Comparison of ENCODE assay signal across 16 cellular contexts in genomic region chr17:1607971-1608320, GRCh38. TPM values are rescaled to one million over a fixed set of nuclear protein-coding genes. Genes with fewer than 3 reads are reported as not detected.
DNase-seq lines count a peak whose midpoint lies in the region; ATAC-seq, FAIRE-seq and TF ChIP-seq lines count a peak whose summit lies in the region.
"Had no signal": no experiment of that assay in that cellular context is flagged by ENCODE, and none has a peak within 500 bp of the region (broad histone marks: within the 10 kb centered on the region; RNA-seq: fewer than 3 reads in every experiment).

No MANE protein-coding gene starts in this region.

- intact Hi-C loops in GM12878 (cut with micrococcal nuclease; ENCODE audit: unreplicated experiment): loop anchor here (2.0 kb wide), 1 partner anchor 19 kb away; no protein-coding TSS in a partner anchor

- H3K27me3 ChIP-seq in BLaER1 (no peaks in the 10 kb centered on the region), GM12878 (replicated peaks in 1 of 2; ENCODE audit: control insufficient read depth in 2 of 2, insufficient read depth in 2 of 2, low read length in 1 of 2) (no peaks in the 10 kb centered on the region), osteoblast (ENCODE audit: insufficient read depth, low read length) (no peaks in the 10 kb centered on the region)
- H3K27me3 ChIP-seq: breast epithelium, ovary, SJSA1 had no signal

- no peak overlapping the region for H3K27ac ChIP-seq in BLaER1
- peak overlapping the region; percentile 85 for H3K27ac ChIP-seq in GM12878 (ENCODE audit: control insufficient read depth, insufficient read depth)
- no peak overlapping the region for H3K27ac ChIP-seq in osteoblast (ENCODE audit: low read depth, low read length)
- H3K27ac ChIP-seq: ovary, SJSA1 had no signal

- no peak for TF ChIP-seq POLR2A in GM12878 (IDR thresholded peaks at IDR 0.05; ENCODE audit: low read depth, low read length)

- TF ChIP-seq RAD21 in GM12878 (IDR thresholded peaks at IDR 0.05; ENCODE audit: insufficient read depth, low read depth, low read length): no peak

- BruUV-seq in GM12878 (replicated peaks; lab: Mats Ljungman, UMichigan): TSS peak; percentile 82

- in situ Hi-C loops in GM12878 (cut with MboI): no loop called here

- CTCF ChIA-PET in GM12878 (lab: Yijun Ruan, JAX): interaction anchor here (0.8 to 4.5 kb wide), 15 partner anchors 10 to 75 kb away, joined by 3 to 37 read pairs (median 4); partner anchors contain the start of genes RILP and SLC43A2

- no peaks in the 10 kb centered on the region for H3K79me2 ChIP-seq in GM12878 (ENCODE audit: control insufficient read depth, insufficient read depth, low read length)
- H3K79me2 ChIP-seq in osteoblast (ENCODE audit: insufficient read depth, low read length): no peaks in the 10 kb centered on the region

- SMC1A ChIA-PET in GM12878 (lab: Charles Lee; ENCODE audit: uncharacterized antibody, unreplicated experiment): interaction anchor here (0.7 to 5.0 kb wide), 17 partner anchors 8 to 395 kb away, joined by 3 to 34 read pairs (median 4); partner anchors contain the start of genes INPP5K and SLC43A2

- DNase-seq in GM20000 (ENCODE audit: low spot score): peak; percentile 12
- DNase-seq in GM12878 (ENCODE audit: low read depth, low spot score): no peak
- peak; percentile 17 for DNase-seq in osteoblast (ENCODE audit: insufficient read length, low spot score, missing footprints)
- DNase-seq in NCI-H82 (lab: John Stamatoyannopoulos, UW): no peak
- DNase-seq: CD4-positive, alpha-beta T cell; HFFc6; KG1; NCI-H1694 treated with DMSO at 0.1 percent for 48 hours; NCI-H69; ovary had no signal

- POLR2A ChIA-PET in GM12878 (lab: Charles Lee): interaction anchor here (0.5 to 3.7 kb wide), 19 partner anchors 10 to 883 kb away, joined by 3 to 56 read pairs (median 3); partner anchors contain the start of genes PITPNA, RILP and SLC43A2

- H3K9ac ChIP-seq in BLaER1 (0 out of 2 replicates have a peak overlapping the region, but pooled peaks have one; percentile 12), GM12878 (ENCODE audit: control insufficient read depth, insufficient read depth, low read length) (no peak overlapping the region)

- TF ChIP-seq CTCF in GM20000 (IDR thresholded peaks at IDR 0.05; ENCODE audit: extremely low read depth, missing control alignments) (no peak), GM12878 (IDR thresholded peaks at IDR 0.05 in 2 of 3, conservative IDR thresholded peaks at IDR 0.05 in 1 of 3; ENCODE audit: control insufficient read depth in 2 of 3, extremely low read depth in 1 of 3, insufficient read depth in 1 of 3, low read depth in 3 of 3, low read length in 3 of 3) (no peak), osteoblast (IDR thresholded peaks at IDR 0.05; ENCODE audit: extremely low read depth, low read depth, low read length) (no peak)

- H3K4me1 ChIP-seq in BLaER1 (peaks cover 51% of the 10 kb centered on the region), GM12878 (ENCODE audit: control insufficient read depth, insufficient read depth, low read length) (peaks cover 32% of the 10 kb centered on the region), osteoblast (ENCODE audit: insufficient read depth, low read length) (peaks cover 7% of the 10 kb centered on the region)
- H3K4me1 ChIP-seq: breast epithelium, SJSA1 had no signal

- FAIRE-seq in GM12878 (lab: Jason Lieb, UNC): no peak

- peak overlapping the region; percentile 85 for H3K4me2 ChIP-seq in BLaER1
- peak overlapping the region; percentile 88 for H3K4me2 ChIP-seq in GM12878 (ENCODE audit: control insufficient read depth, insufficient read depth)
- no peak overlapping the region for H3K4me2 ChIP-seq in osteoblast (ENCODE audit: insufficient read depth, low read length)

- H3K9me3 ChIP-seq in BLaER1: no peaks in the 10 kb centered on the region
- H3K9me3 ChIP-seq in GM12878 (replicated peaks; ENCODE audit: control insufficient read depth, insufficient read depth, low read length): no peaks in the 10 kb centered on the region
- H3K9me3 ChIP-seq in osteoblast (ENCODE audit: low read depth, low read length): no peaks in the 10 kb centered on the region
- H3K9me3 ChIP-seq: breast epithelium, ovary, SJSA1 had no signal

- no peak for TF ChIP-seq EP300 in GM12878 (IDR thresholded peaks at IDR 0.05; ENCODE audit: borderline replicate concordance in 1 of 2, control insufficient read depth in 1 of 2, low read depth in 2 of 2, low read length in 2 of 2)

- WGBS in GM12878 (ENCODE audit: insufficient coverage, insufficient replicate concordance, low lambda C conversion rate, missing lambda C conversion rate): 26% methylated on average over 5 of the region's 5 CpGs

- H3K4me3 ChIP-seq in BLaER1: no peak overlapping the region
- no peak overlapping the region for H3K4me3 ChIP-seq in GM12878
- H3K4me3 ChIP-seq in osteoblast (ENCODE audit: insufficient read depth, low read length): no peak overlapping the region
- H3K4me3 ChIP-seq: breast epithelium, ovary, SJSA1 had no signal

- peaks cover 7% of the 10 kb centered on the region; the same call in 1 of the 2 replicates for H3K36me3 ChIP-seq in BLaER1
- no peaks in the 10 kb centered on the region for H3K36me3 ChIP-seq in GM12878 (ENCODE audit: control insufficient read depth in 2 of 2, insufficient read depth in 2 of 2, low read length in 1 of 2)
- peaks cover 7% of the 10 kb centered on the region for H3K36me3 ChIP-seq in osteoblast (ENCODE audit: insufficient read depth, low read length)
- H3K36me3 ChIP-seq: breast epithelium, ovary, SJSA1 had no signal

- RAD21 ChIA-PET in GM12878 (lab: Charles Lee; ENCODE audit: unreplicated experiment): interaction anchor here (0.7 to 6.8 kb wide), 10 partner anchors 15 to 343 kb away, joined by 3 to 86 read pairs (median 4); partner anchors contain the start of genes PITPNA, RILP and SLC43A2

- H4K20me1 ChIP-seq in BLaER1: no peaks in the 10 kb centered on the region
- H4K20me1 ChIP-seq in GM12878 (ENCODE audit: control insufficient read depth, insufficient read depth): no peaks in the 10 kb centered on the region
- H4K20me1 ChIP-seq in osteoblast (ENCODE audit: insufficient read depth, low read length): no peaks in the 10 kb centered on the region

- peak overlapping the region; percentile 75 for H2AFZ ChIP-seq in GM12878 (ENCODE audit: control insufficient read depth, low read depth, low read length)
- no peak overlapping the region for H2AFZ ChIP-seq in osteoblast (ENCODE audit: low read length)

- ATAC-seq in GM12878 (peak; percentile 10), GM21515 (IDR thresholded peaks at IDR 0.05; ENCODE audit: unreplicated experiment) (no peak), HG03039 (IDR thresholded peaks at IDR 0.05; ENCODE audit: unreplicated experiment) (no peak), HG03457 (IDR thresholded peaks at IDR 0.05; ENCODE audit: unreplicated experiment) (no peak)

RNA-seq across cellular contexts. Expression of gene SLC43A2, which starts 20.7 kb away (rescaled TPM):
- 26.0 and 27.2 TPM in 2 replicates for total RNA-seq in GM12878 (2013; cell fraction: nucleolus; rRNA removed)
- total RNA-seq in GM12878 (2014; rRNA removed) (9.4 and 11.6 TPM in 2 replicates), GM12878 (2014; rRNA removed; fragmentation: Illumina TruSeq; extraction: Trizol) (3.5 and 4.7 TPM in 2 replicates), GM12878 (2021) (14.0 and 14.1 TPM in 2 replicates), osteoblast (4.4 and 5.4 TPM in 2 replicates)
- 1.0 TPM for polyA plus RNA-seq in GM12878 (2011; ENCODE audit: low read depth)
- polyA plus RNA-seq in GM12878 (2011; rRNA removed) (1.7 and 2.9 TPM in 2 replicates), GM12878 (2014; fragmentation: Illumina TruSeq; extraction: Trizol) (1.6 and 3.9 TPM in 2 replicates), GM12878 (2014; fragmentation: Nextera tagmentation; extraction: Ambion mirVana) (under 1 TPM; 0.03 to 0.13 TPM), GM12878 (2014; rRNA removed) (12.3 and 12.6 TPM in 2 replicates), GM12878 (2016; fragmentation: Nextera tagmentation; extraction: Ambion mirVana) (1 to 10 TPM; 6.7 to 7.4 TPM)
- 4.9 and 6.0 TPM in 2 replicates for polyA plus RNA-seq in GM12878 (2011; cell fraction: cytosol; rRNA removed)
- polyA plus RNA-seq in GM12878 (2011; cell fraction: nucleus; rRNA removed): 4.3 and 4.8 TPM in 2 replicates
- polyA plus RNA-seq in GM12878 (2012): 3.8 and 3.9 TPM in 2 replicates
- polyA minus RNA-seq in GM12878 (2011; rRNA and poly(A)+ RNA removed): 4.2 and 8.9 TPM in 2 replicates
- polyA minus RNA-seq in GM12878 (2011; cell fraction: cytosol; rRNA and poly(A)+ RNA removed): 2.5 and 6.4 TPM in 2 replicates
- polyA minus RNA-seq in GM12878 (2011; cell fraction: nucleus; rRNA and poly(A)+ RNA removed): 3.9 and 6.9 TPM in 2 replicates

RNA-seq across cellular contexts. Expression of gene SCARF1, which starts 37.6 kb away (rescaled TPM):
- total RNA-seq in GM12878 (2013; cell fraction: nucleolus; rRNA removed): 3.1 and 5.3 TPM in 2 replicates
- total RNA-seq in GM12878 (2014; rRNA removed): 0.73 and 1.1 TPM in 2 replicates
- 0.40 and 0.51 TPM in 2 replicates for total RNA-seq in GM12878 (2014; rRNA removed; fragmentation: Illumina TruSeq; extraction: Trizol)
- total RNA-seq in GM12878 (2021): 1.4 and 1.7 TPM in 2 replicates
- 0.16 TPM for polyA plus RNA-seq in GM12878 (2011; ENCODE audit: low read depth)
- polyA plus RNA-seq in GM12878 (2011; rRNA removed): 0.27 and 0.45 TPM in 2 replicates
- polyA plus RNA-seq in GM12878 (2011; cell fraction: cytosol; rRNA removed): 0.67 and 0.87 TPM in 2 replicates
- 2.6 and 3.5 TPM in 2 replicates for polyA plus RNA-seq in GM12878 (2011; cell fraction: nucleus; rRNA removed)
- 0.84 TPM in 2 replicates for polyA plus RNA-seq in GM12878 (2012)
- 0.26 TPM in 1 of 2 replicates, not detected in the other for polyA plus RNA-seq in GM12878 (2014; fragmentation: Illumina TruSeq; extraction: Trizol)
- under 1 TPM; 0.10 to 0.15 TPM for polyA plus RNA-seq in GM12878 (2014; fragmentation: Nextera tagmentation; extraction: Ambion mirVana)
- polyA plus RNA-seq in GM12878 (2014; rRNA removed): 1.0 and 1.9 TPM in 2 replicates
- under 1 TPM; 0.33 to 0.54 TPM for polyA plus RNA-seq in GM12878 (2016; fragmentation: Nextera tagmentation; extraction: Ambion mirVana)
- 0.15 and 0.52 TPM in 2 replicates for polyA minus RNA-seq in GM12878 (2011; rRNA and poly(A)+ RNA removed)
- 0.31 and 0.53 TPM in 2 replicates for polyA minus RNA-seq in GM12878 (2011; cell fraction: cytosol; rRNA and poly(A)+ RNA removed)
- 0.77 and 0.85 TPM in 2 replicates for polyA minus RNA-seq in GM12878 (2011; cell fraction: nucleus; rRNA and poly(A)+ RNA removed)
- total RNA-seq in osteoblast: 0.88 and 1.4 TPM in 2 replicates

RNA-seq across cellular contexts. Expression of gene RILP, which starts 41.7 kb away (rescaled TPM):
- total RNA-seq in GM12878 (2013; cell fraction: nucleolus; rRNA removed): 2.9 and 5.4 TPM in 2 replicates
- total RNA-seq in GM12878 (2014; rRNA removed): 5.3 and 6.0 TPM in 2 replicates
- 2.4 and 3.3 TPM in 2 replicates for total RNA-seq in GM12878 (2014; rRNA removed; fragmentation: Illumina TruSeq; extraction: Trizol)
- total RNA-seq in GM12878 (2021): 3.5 and 4.2 TPM in 2 replicates
- polyA plus RNA-seq in GM12878 (2011; ENCODE audit: low read depth): 0.72 TPM
- polyA plus RNA-seq in GM12878 (2011; rRNA removed): 1.2 and 2.0 TPM in 2 replicates
- polyA plus RNA-seq in GM12878 (2011; cell fraction: cytosol; rRNA removed): 2.3 and 2.8 TPM in 2 replicates
- polyA plus RNA-seq in GM12878 (2011; cell fraction: nucleus; rRNA removed): 5.5 and 7.1 TPM in 2 replicates
- polyA plus RNA-seq in GM12878 (2012): 2.0 and 2.2 TPM in 2 replicates
- 0.79 and 2.6 TPM in 2 replicates for polyA plus RNA-seq in GM12878 (2014; fragmentation: Illumina TruSeq; extraction: Trizol)
- under 1 TPM in 1 of 2 experiments, not detected in 1; 0.60 TPM for polyA plus RNA-seq in GM12878 (2014; fragmentation: Nextera tagmentation; extraction: Ambion mirVana)
- polyA plus RNA-seq in GM12878 (2014; rRNA removed): 6.1 and 8.1 TPM in 2 replicates
- 1 to 10 TPM; 2.2 to 3.5 TPM for polyA plus RNA-seq in GM12878 (2016; fragmentation: Nextera tagmentation; extraction: Ambion mirVana)
- polyA minus RNA-seq in GM12878 (2011; rRNA and poly(A)+ RNA removed): 0.80 and 0.88 TPM in 2 replicates
- polyA minus RNA-seq in GM12878 (2011; cell fraction: cytosol; rRNA and poly(A)+ RNA removed): 1.4 and 2.0 TPM in 2 replicates
- polyA minus RNA-seq in GM12878 (2011; cell fraction: nucleus; rRNA and poly(A)+ RNA removed): 1.5 and 3.4 TPM in 2 replicates
- total RNA-seq in osteoblast: 11.2 and 11.6 TPM in 2 replicates

RNA-seq across cellular contexts. Expression of gene PITPNA, which starts 45.4 kb away (rescaled TPM):
- total RNA-seq in GM12878 (2013; cell fraction: nucleolus; rRNA removed): 25.6 and 31.4 TPM in 2 replicates
- total RNA-seq in GM12878 (2014; rRNA removed): 24.6 and 24.8 TPM in 2 replicates
- total RNA-seq in GM12878 (2014; rRNA removed; fragmentation: Illumina TruSeq; extraction: Trizol): 19.7 and 21.0 TPM in 2 replicates
- 62.8 and 65.4 TPM in 2 replicates for total RNA-seq in GM12878 (2021)
- 25.9 TPM for polyA plus RNA-seq in GM12878 (2011; ENCODE audit: low read depth)
- polyA plus RNA-seq in GM12878 (2011; rRNA removed): 45.6 and 58.4 TPM in 2 replicates
- 38.9 and 40.8 TPM in 2 replicates for polyA plus RNA-seq in GM12878 (2011; cell fraction: cytosol; rRNA removed)
- 21.5 and 27.6 TPM in 2 replicates for polyA plus RNA-seq in GM12878 (2011; cell fraction: nucleus; rRNA removed)
- polyA plus RNA-seq in GM12878 (2012): 27.0 and 28.6 TPM in 2 replicates
- 67.3 and 88.1 TPM in 2 replicates for polyA plus RNA-seq in GM12878 (2014; fragmentation: Illumina TruSeq; extraction: Trizol)
- 10 to 100 TPM; 11.0 to 14.6 TPM for polyA plus RNA-seq in GM12878 (2014; fragmentation: Nextera tagmentation; extraction: Ambion mirVana)
- polyA plus RNA-seq in GM12878 (2014; rRNA removed): 50.4 and 51.8 TPM in 2 replicates
- 10 to 100 TPM in 1 of 2 experiments, 1 to 10 TPM in 1; 5.2 to 41.7 TPM for polyA plus RNA-seq in GM12878 (2016; fragmentation: Nextera tagmentation; extraction: Ambion mirVana)
- 21.1 and 21.3 TPM in 2 replicates for polyA minus RNA-seq in GM12878 (2011; rRNA and poly(A)+ RNA removed)
- polyA minus RNA-seq in GM12878 (2011; cell fraction: cytosol; rRNA and poly(A)+ RNA removed): 9.2 and 10.2 TPM in 2 replicates
- polyA minus RNA-seq in GM12878 (2011; cell fraction: nucleus; rRNA and poly(A)+ RNA removed): 2.1 and 4.8 TPM in 2 replicates
- total RNA-seq in osteoblast: 19.2 and 21.5 TPM in 2 replicates

Comparison
In these comparisons a context has a peak if more than half of its experiments do, and no peak if none do; other contexts are left out.
1. DNase-seq: peak in GM20000 (single experiment) and osteoblast (single experiment); none in GM12878 (single experiment) and NCI-H82 (single experiment).